14 cellular contexts compared by ENCODE assay signal in the genomic region with DNA sequence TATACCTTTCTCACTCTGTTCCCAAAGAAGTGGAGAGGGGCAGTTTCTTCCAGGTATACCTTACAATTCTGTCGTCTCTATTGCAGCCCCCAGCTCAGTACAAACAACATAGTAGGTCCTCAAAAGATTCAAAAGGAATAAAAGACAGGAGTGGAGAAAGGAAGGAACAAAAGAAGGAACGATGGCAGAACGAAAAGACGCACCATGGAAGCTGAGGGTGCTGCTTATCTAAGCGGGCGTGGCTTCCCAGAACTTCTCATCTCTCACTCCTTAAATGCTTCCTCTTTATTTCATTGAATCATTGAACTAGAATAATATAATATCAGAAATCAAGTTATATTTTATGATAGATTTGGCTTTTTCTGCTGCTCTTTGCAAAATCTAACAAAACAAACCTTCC. TPM values are rescaled to one million over a fixed set of nuclear protein-coding genes. Genes with fewer than 3 reads are reported as not detected.
"Had no signal": no experiment of that assay in that cellular context is flagged by ENCODE, and none has a peak within 500 bp of the region (broad histone marks: within the 10 kb centered on the region; RNA-seq: fewer than 3 reads in every experiment).

No MANE protein-coding gene starts in this region.

- H3K9me3 Mint-ChIP-seq: activated naive CD8-positive, alpha-beta T cell treated with anti-CD3 and anti-CD28 coated beads, Interleukin-2, amount 50 U/mL, for 24 hours; memory B cell; type B pancreatic cell had no signal

- ATAC-seq: activated naive CD8-positive, alpha-beta T cell treated with anti-CD3 and anti-CD28 coated beads, Interleukin-2, amount 50 U/mL, for 24 hours; heart left ventricle; left colon had no signal

- DNase-seq: activated CD4-positive, alpha-beta T cell treated with anti-CD3 and anti-CD28 coated beads for 4 hours; activated naive CD4-positive, alpha-beta T cell treated with Interleukin-2 at 50 U/mL for 16 hours; activated naive CD8-positive, alpha-beta T cell treated with anti-CD3 and anti-CD28 coated beads, Interleukin-2, amount 50 U/mL, for 24 hours; heart left ventricle; left colon; nephron progenitor cell; sigmoid colon; stimulated activated naive CD4-positive, alpha-beta T cell treated with Interleukin-2 at 50 U/mL for 16 hours had no signal

- H3K27me3 ChIP-seq: ascending aorta, cardiac muscle cell, heart left ventricle, sigmoid colon had no signal

- H3K36me3 ChIP-seq: ascending aorta, cardiac muscle cell, heart left ventricle, sigmoid colon had no signal

- H3K27ac Mint-ChIP-seq: activated naive CD8-positive, alpha-beta T cell treated with anti-CD3 and anti-CD28 coated beads, Interleukin-2, amount 50 U/mL, for 24 hours; memory B cell; T-helper 2 cell treated with Interferon-gamma antibody and Interleukin-4, amounts not matched to agents 5 μg/mL and 100 μg/mL, for 36 hours; type B pancreatic cell had no signal

- H3K4me3 Mint-ChIP-seq: activated naive CD8-positive, alpha-beta T cell treated with anti-CD3 and anti-CD28 coated beads, Interleukin-2, amount 50 U/mL, for 24 hours; memory B cell; T-helper 2 cell treated with Interferon-gamma antibody and Interleukin-4, amounts not matched to agents 5 μg/mL and 100 μg/mL, for 36 hours; type B pancreatic cell had no signal

- FAIRE-seq: frontal cortex had no signal

- H3K36me3 Mint-ChIP-seq: memory B cell, type B pancreatic cell had no signal

- H3K4me3 ChIP-seq: ascending aorta, cardiac muscle cell, heart left ventricle, sigmoid colon had no signal

- H3K27ac ChIP-seq: ascending aorta, cardiac muscle cell, sigmoid colon had no signal

- H3K9me3 ChIP-seq: ascending aorta, heart left ventricle, sigmoid colon had no signal

- H3K27me3 Mint-ChIP-seq: activated naive CD8-positive, alpha-beta T cell treated with anti-CD3 and anti-CD28 coated beads, Interleukin-2, amount 50 U/mL, for 24 hours; memory B cell had no signal

RNA-seq across cellular contexts. Expression of gene HAL, which starts 53.0 kb away (rescaled TPM):
- total RNA-seq: cardiac muscle cell, frontal cortex had no signal
- polyA plus RNA-seq: cardiac muscle cell had no signal
